19 cellular contexts compared by ENCODE assay signal in genomic region chr1:204529371-204529895, GRCh38. TPM values are rescaled to one million over a fixed set of nuclear protein-coding genes. Genes with fewer than 3 reads are reported as not detected.
A peak's percentile ranks its signal among the peaks of the same experiment; 100 is the strongest.
DNase-seq lines count a peak whose midpoint lies in the region; ATAC-seq and TF ChIP-seq lines count a peak whose summit lies in the region.
"Had no signal": no experiment of that assay in that cellular context is flagged by ENCODE, and none has a peak within 500 bp of the region (broad histone marks: within the 10 kb centered on the region; RNA-seq: fewer than 3 reads in every experiment).

No MANE protein-coding gene starts in this region.

- ATAC-seq in activated CD8-positive, alpha-beta T cell treated with anti-CD3 and anti-CD28 coated beads, Interleukin-2, amount 10 ng/mL, durations not matched to agents 7 days and 5 days, result peak; percentile 37
- no peak for ATAC-seq in activated CD8-positive, alpha-beta T cell treated with anti-CD3 and anti-CD28 coated beads for 36 hours
- ATAC-seq in right cardiac atrium, result peak; percentile 41 to 47
- ATAC-seq in stimulated activated naive CD8-positive, alpha-beta T cell treated with anti-CD3 and anti-CD28 coated beads, Interleukin-15, Interleukin-2, amounts not matched to agents 100 U/mL and 50 U/mL, for 24 hours, result peak; percentile 41

- 84% methylated on average over 7 of the region's 7 CpGs for WGBS in right cardiac atrium

- no peak overlapping the region for H3K27ac Mint-ChIP-seq in activated CD8-positive, alpha-beta T cell treated with anti-CD3 and anti-CD28 coated beads, Interleukin-2, amount 10 ng/mL, durations not matched to agents 7 days and 5 days
- no peak overlapping the region for H3K27ac Mint-ChIP-seq in activated CD8-positive, alpha-beta T cell treated with anti-CD3 and anti-CD28 coated beads for 36 hours
- H3K27ac Mint-ChIP-seq: activated naive CD8-positive, alpha-beta T cell; stimulated activated naive CD8-positive, alpha-beta T cell treated with anti-CD3 and anti-CD28 coated beads, Interleukin-15, Interleukin-2, amounts not matched to agents 100 ng/mL and 50 ng/mL, for 24 hours had no signal

- H3K4me2 ChIP-seq in Loucy (ENCODE audit: low read depth, low read length, poor library complexity, severe bottlenecking), result no peak overlapping the region

- H3K9me2 ChIP-seq in Loucy (replicated peaks; ENCODE audit: low read depth, low read length), result no peaks in the 10 kb centered on the region

- no peaks in the 10 kb centered on the region for H3K27me3 ChIP-seq in Loucy (ENCODE audit: insufficient read depth, low read length, poor library complexity, severe bottlenecking)
- no peaks in the 10 kb centered on the region for H3K27me3 ChIP-seq in right cardiac atrium (ENCODE audit: control insufficient read depth, insufficient read depth)
- H3K27me3 ChIP-seq: breast epithelium, esophagus squamous epithelium, ovary had no signal

- CTCF ChIA-PET in activated CD8-positive, alpha-beta T cell treated with anti-CD3 and anti-CD28 coated beads, Interleukin-2, amount 10 ng/mL, durations not matched to agents 7 days and 5 days (lab: Charles Lee), result interaction anchor here (1.5 to 2.5 kb wide), 3 partner anchors 12 to 277 kb away, joined by 4 to 11 read pairs (median 7); no protein-coding TSS in a partner anchor
- CTCF ChIA-PET in activated CD8-positive, alpha-beta T cell treated with anti-CD3 and anti-CD28 coated beads for 36 hours (lab: Charles Lee), result interaction anchor here (0.9 to 5.6 kb wide), 4 partner anchors 9 to 277 kb away, joined by 3 to 25 read pairs (median 4); partner anchors contain the start of gene MDM4

- H2AFZ ChIP-seq in Loucy (ENCODE audit: low read length), result no peak overlapping the region

- H3K9ac ChIP-seq in Loucy (ENCODE audit: low read depth, low read length, poor library complexity, severe bottlenecking), result no peak overlapping the region

- no peak for TF ChIP-seq CTCF in activated CD8-positive, alpha-beta T cell treated with anti-CD3 and anti-CD28 coated beads for 36 hours (IDR thresholded peaks at IDR 0.05)
- TF ChIP-seq CTCF in Loucy (conservative IDR thresholded peaks at IDR 0.05; ENCODE audit: low read length), result peak; percentile 37

- H3K36me3 ChIP-seq in Loucy (ENCODE audit: insufficient read depth, low read length), result peaks cover 92% of the 10 kb centered on the region
- H3K36me3 ChIP-seq: ovary had no signal

- H3K4me1 Mint-ChIP-seq in activated CD8-positive, alpha-beta T cell treated with anti-CD3 and anti-CD28 coated beads, Interleukin-2, amount 10 ng/mL, durations not matched to agents 7 days and 5 days (ENCODE audit: low read depth), result peaks cover 9% of the 10 kb centered on the region
- peaks cover 25% of the 10 kb centered on the region for H3K4me1 Mint-ChIP-seq in activated CD8-positive, alpha-beta T cell treated with anti-CD3 and anti-CD28 coated beads for 36 hours (ENCODE audit: low read depth)

- no peak overlapping the region for H3K27ac ChIP-seq in right cardiac atrium (ENCODE audit: low read length)
- H3K27ac ChIP-seq: breast epithelium, esophagus squamous epithelium, ovary had no signal

- no peak overlapping the region for H3K4me3 Mint-ChIP-seq in activated CD8-positive, alpha-beta T cell treated with anti-CD3 and anti-CD28 coated beads, Interleukin-2, amount 10 ng/mL, durations not matched to agents 7 days and 5 days
- H3K4me3 Mint-ChIP-seq in activated CD8-positive, alpha-beta T cell treated with anti-CD3 and anti-CD28 coated beads for 36 hours, result no peak overlapping the region
- H3K4me3 Mint-ChIP-seq: activated naive CD8-positive, alpha-beta T cell; CD8-positive, alpha-beta memory T cell; stimulated activated naive CD8-positive, alpha-beta T cell treated with anti-CD3 and anti-CD28 coated beads, Interleukin-15, Interleukin-2, amounts not matched to agents 100 ng/mL and 50 ng/mL, for 24 hours had no signal

- peaks cover 10% of the 10 kb centered on the region for H4K20me1 ChIP-seq in Loucy (ENCODE audit: insufficient read depth, low read length, poor library complexity, severe bottlenecking)

- no peaks in the 10 kb centered on the region for H3K27me3 Mint-ChIP-seq in activated CD8-positive, alpha-beta T cell treated with anti-CD3 and anti-CD28 coated beads, Interleukin-2, amount 10 ng/mL, durations not matched to agents 7 days and 5 days (ENCODE audit: low read depth)
- no peaks in the 10 kb centered on the region for H3K27me3 Mint-ChIP-seq in activated CD8-positive, alpha-beta T cell treated with anti-CD3 and anti-CD28 coated beads for 36 hours
- H3K27me3 Mint-ChIP-seq: activated naive CD8-positive, alpha-beta T cell; CD8-positive, alpha-beta memory T cell; stimulated activated naive CD8-positive, alpha-beta T cell treated with anti-CD3 and anti-CD28 coated beads, Interleukin-15, Interleukin-2, amounts not matched to agents 100 ng/mL and 50 ng/mL, for 24 hours had no signal

- intact Hi-C loops in activated CD8-positive, alpha-beta T cell treated with anti-CD3 and anti-CD28 coated beads for 36 hours (cut with micrococcal nuclease), result no loop called here
- intact Hi-C loops in right cardiac atrium (cut with DNase I), result no loop called here

- H3K4me1 ChIP-seq in Loucy (ENCODE audit: insufficient read depth, low read length, poor library complexity, severe bottlenecking) (peaks cover 6% of the 10 kb centered on the region), right cardiac atrium (ENCODE audit: control insufficient read depth, insufficient read depth, low read length) (no peaks in the 10 kb centered on the region)
- H3K4me1 ChIP-seq: breast epithelium had no signal

- peaks cover 62% of the 10 kb centered on the region for H3K36me3 Mint-ChIP-seq in activated CD8-positive, alpha-beta T cell treated with anti-CD3 and anti-CD28 coated beads, Interleukin-2, amount 10 ng/mL, durations not matched to agents 7 days and 5 days (ENCODE audit: low read depth)
- peaks cover 65% of the 10 kb centered on the region for H3K36me3 Mint-ChIP-seq in activated CD8-positive, alpha-beta T cell treated with anti-CD3 and anti-CD28 coated beads for 36 hours (ENCODE audit: low read depth)

- H3K9me3 ChIP-seq in Loucy (ENCODE audit: insufficient read depth, low read depth, low read length), result no peaks in the 10 kb centered on the region
- H3K9me3 ChIP-seq in right cardiac atrium (ENCODE audit: control insufficient read depth, low read length), result no peaks in the 10 kb centered on the region
- H3K9me3 ChIP-seq: breast epithelium, esophagus squamous epithelium, ovary had no signal

- no peaks in the 10 kb centered on the region for H3F3A ChIP-seq in Loucy (ENCODE audit: low read depth)

- H3K4me3 ChIP-seq in Loucy (ENCODE audit: low read length, poor library complexity, severe bottlenecking) (no peak overlapping the region), right cardiac atrium (ENCODE audit: low read length) (no peak overlapping the region)
- H3K4me3 ChIP-seq: breast epithelium, esophagus squamous epithelium, ovary had no signal

- DNase-seq in activated CD8-positive, alpha-beta T cell treated with anti-CD3 and anti-CD28 coated beads, Interleukin-2, amount 10 ng/mL, durations not matched to agents 7 days and 5 days, result no peak
- no peak for DNase-seq in activated CD8-positive, alpha-beta T cell treated with anti-CD3 and anti-CD28 coated beads for 36 hours
- DNase-seq in right cardiac atrium (peak in 1 of 3 donors; percentile 37), midbrain (lab: John Stamatoyannopoulos, UW) (no peak)
- no peak for DNase-seq in stimulated activated naive CD8-positive, alpha-beta T cell treated with anti-CD3 and anti-CD28 coated beads, Interleukin-15, Interleukin-2, amounts not matched to agents 100 U/mL and 50 U/mL, for 24 hours
- DNase-seq in stimulated activated CD4-positive, alpha-beta T cell treated with anti-CD3 and anti-CD28 coated beads, Interleukin-2, amount 100 ng/mL, for 24 hours, result no peak
- DNase-seq in stimulated activated CD4-positive, alpha-beta T cell treated with anti-CD3 and anti-CD28 coated beads, Interleukin-4, amount 100 ng/mL, for 24 hours, result no peak
- DNase-seq: activated CD4-positive, alpha-beta T cell treated with anti-CD3 and anti-CD28 coated beads, Interleukin-2, amount 50 U/mL, for 1 hour; activated T-cell treated with anti-CD3 and anti-CD28 coated beads, Interleukin-2, amount 50 U/mL, for 1 hour; CD8-positive, alpha-beta memory T cell; esophagus squamous epithelium; GOT3; islet precursor cell; NCI-H446; ovary had no signal

- POLR2A ChIA-PET in activated CD8-positive, alpha-beta T cell treated with anti-CD3 and anti-CD28 coated beads, Interleukin-2, amount 10 ng/mL, durations not matched to agents 7 days and 5 days (lab: Charles Lee), result interaction anchor here (1.1 to 6.5 kb wide), 2 partner anchors 8 to 13 kb away, joined by 3 to 35 read pairs; partner anchors contain the start of gene MDM4
- POLR2A ChIA-PET in activated CD8-positive, alpha-beta T cell treated with anti-CD3 and anti-CD28 coated beads for 36 hours (lab: Charles Lee), result interaction anchor here (1.1 to 3.1 kb wide), 5 partner anchors 8 to 35 kb away, joined by 4 to 11 read pairs (median 4); partner anchors contain the start of genes MDM4 and PIK3C2B

- peaks cover 36% of the 10 kb centered on the region for H3K79me2 ChIP-seq in Loucy (ENCODE audit: insufficient read depth, low read length)

- peaks cover 4% of the 10 kb centered on the region for H3K9me3 Mint-ChIP-seq in activated CD8-positive, alpha-beta T cell treated with anti-CD3 and anti-CD28 coated beads, Interleukin-2, amount 10 ng/mL, durations not matched to agents 7 days and 5 days (ENCODE audit: insufficient read depth)
- H3K9me3 Mint-ChIP-seq in activated CD8-positive, alpha-beta T cell treated with anti-CD3 and anti-CD28 coated beads for 36 hours, result no peaks in the 10 kb centered on the region
- H3K9me3 Mint-ChIP-seq: CD8-positive, alpha-beta memory T cell had no signal

RNA-seq across cellular contexts. Expression of gene MDM4, which starts 13.2 kb away (rescaled TPM):
- 10 to 100 TPM; 72.2 to 72.4 TPM for total RNA-seq in activated CD8-positive, alpha-beta T cell treated with anti-CD3 and anti-CD28 coated beads, Interleukin-2, amount 10 ng/mL, durations not matched to agents 7 days and 5 days
- total RNA-seq in activated CD8-positive, alpha-beta T cell treated with anti-CD3 and anti-CD28 coated beads for 36 hours, result 10 to 100 TPM; 89.6 to 94.8 TPM
- 10 to 100 TPM; 29.9 to 48.2 (median 34.9) TPM for total RNA-seq in right cardiac atrium
- polyA plus RNA-seq in right cardiac atrium, result 10.5 TPM

RNA-seq across cellular contexts. Expression of gene PIK3C2B, which starts 34.8 kb away (rescaled TPM):
- 10 to 100 TPM; 26.2 to 28.4 TPM for total RNA-seq in activated CD8-positive, alpha-beta T cell treated with anti-CD3 and anti-CD28 coated beads, Interleukin-2, amount 10 ng/mL, durations not matched to agents 7 days and 5 days
- 10 to 100 TPM; 26.6 to 28.9 TPM for total RNA-seq in activated CD8-positive, alpha-beta T cell treated with anti-CD3 and anti-CD28 coated beads for 36 hours
- 10 to 100 TPM; 24.9 to 32.7 (median 29.0) TPM for total RNA-seq in right cardiac atrium
- 13.3 TPM for polyA plus RNA-seq in right cardiac atrium
